Comparison of ENCODE assay signal across 2 cellular contexts in the genomic region with DNA sequence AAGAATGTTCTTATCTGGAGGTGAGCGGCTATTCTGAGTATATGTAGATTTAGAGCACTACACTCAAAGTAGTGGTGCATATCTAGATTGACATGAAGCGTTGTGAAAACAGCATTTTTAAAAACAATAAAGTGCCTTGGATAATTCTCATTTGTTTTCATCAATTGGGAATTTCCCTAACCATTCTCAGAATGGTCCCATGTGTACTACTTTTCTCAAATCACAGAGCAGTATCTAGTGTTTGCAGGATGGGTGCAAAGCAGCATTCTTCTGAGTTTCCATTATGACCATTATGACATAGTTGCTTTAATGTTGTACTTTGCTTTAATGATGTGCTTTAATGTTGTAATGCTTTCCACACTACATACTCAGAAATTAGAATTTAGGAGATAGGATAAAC.
TF ChIP-seq lines count a peak whose summit lies in the region.

No MANE protein-coding gene starts in this region.

TF ChIP-seq in A549, 52 proteins besides CTCF, POLR2A, EP300 and RAD21 (continued from another document):
- TF ChIP-seq HES2 (IDR thresholded peaks at IDR 0.05), result no peak
- TF ChIP-seq CEBPB (IDR thresholded peaks at IDR 0.05), result no peak
- TF ChIP-seq, protein P1, sequence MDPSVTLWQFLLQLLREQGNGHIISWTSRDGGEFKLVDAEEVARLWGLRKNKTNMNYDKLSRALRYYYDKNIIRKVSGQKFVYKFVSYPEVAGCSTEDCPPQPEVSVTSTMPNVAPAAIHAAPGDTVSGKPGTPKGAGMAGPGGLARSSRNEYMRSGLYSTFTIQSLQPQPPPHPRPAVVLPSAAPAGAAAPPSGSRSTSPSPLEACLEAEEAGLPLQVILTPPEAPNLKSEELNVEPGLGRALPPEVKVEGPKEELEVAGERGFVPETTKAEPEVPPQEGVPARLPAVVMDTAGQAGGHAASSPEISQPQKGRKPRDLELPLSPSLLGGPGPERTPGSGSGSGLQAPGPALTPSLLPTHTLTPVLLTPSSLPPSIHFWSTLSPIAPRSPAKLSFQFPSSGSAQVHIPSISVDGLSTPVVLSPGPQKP (IDR thresholded peaks at IDR 0.05; ENCODE audit: low read depth, low read length), result no peak
- no peak for TF ChIP-seq HOXB5 (CRISPR knock-in tag; IDR thresholded peaks at IDR 0.05)
- TF ChIP-seq NR3C1 (IDR thresholded peaks at IDR 0.05), result no peak

TF ChIP-seq in GM12878, 131 proteins besides CTCF, POLR2A, EP300 and RAD21 (continued from another document):
- TF ChIP-seq PKNOX1 (IDR thresholded peaks at IDR 0.05), result 0 out of 2 replicates have a peak, but pooled peaks have one; percentile 12
